In the genomic region with DNA sequence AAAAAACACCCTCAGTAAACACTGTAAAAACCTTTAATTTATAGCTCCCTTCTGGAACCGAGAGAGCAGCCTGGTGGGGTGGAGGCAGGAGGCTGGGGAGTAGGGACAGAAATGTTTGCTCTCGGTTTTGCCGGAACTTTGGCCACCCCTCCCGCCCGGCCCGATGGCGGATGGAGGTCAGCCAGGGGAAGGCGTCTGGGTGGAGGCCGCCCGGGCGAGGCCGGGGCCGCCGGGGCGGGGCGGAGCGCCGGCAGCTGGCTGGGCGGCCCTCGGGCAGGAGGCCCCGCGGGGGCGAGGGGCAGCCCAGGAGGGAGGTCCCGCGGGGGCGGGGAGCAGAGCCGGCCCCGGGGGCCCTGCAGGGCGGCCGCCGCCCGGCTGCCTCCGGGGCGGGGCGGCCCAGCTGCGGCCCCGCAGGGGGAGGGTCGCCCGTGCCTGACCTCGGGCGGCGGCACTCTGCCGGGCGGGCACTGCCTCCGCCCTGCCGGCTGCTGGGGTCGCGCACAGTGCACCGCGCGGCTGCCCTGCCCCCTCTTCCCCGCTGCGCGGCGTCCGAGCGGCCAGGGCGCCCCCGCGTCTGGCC, we compare ENCODE assay signal across 1 cellular context.
TF ChIP-seq lines count a peak whose summit lies in the region.

No MANE protein-coding gene starts in this region.

TF ChIP-seq in HepG2, 621 proteins besides CTCF, POLR2A, EP300 and RAD21 (continued from another document and continues in another):
- TF ChIP-seq, protein P1, sequence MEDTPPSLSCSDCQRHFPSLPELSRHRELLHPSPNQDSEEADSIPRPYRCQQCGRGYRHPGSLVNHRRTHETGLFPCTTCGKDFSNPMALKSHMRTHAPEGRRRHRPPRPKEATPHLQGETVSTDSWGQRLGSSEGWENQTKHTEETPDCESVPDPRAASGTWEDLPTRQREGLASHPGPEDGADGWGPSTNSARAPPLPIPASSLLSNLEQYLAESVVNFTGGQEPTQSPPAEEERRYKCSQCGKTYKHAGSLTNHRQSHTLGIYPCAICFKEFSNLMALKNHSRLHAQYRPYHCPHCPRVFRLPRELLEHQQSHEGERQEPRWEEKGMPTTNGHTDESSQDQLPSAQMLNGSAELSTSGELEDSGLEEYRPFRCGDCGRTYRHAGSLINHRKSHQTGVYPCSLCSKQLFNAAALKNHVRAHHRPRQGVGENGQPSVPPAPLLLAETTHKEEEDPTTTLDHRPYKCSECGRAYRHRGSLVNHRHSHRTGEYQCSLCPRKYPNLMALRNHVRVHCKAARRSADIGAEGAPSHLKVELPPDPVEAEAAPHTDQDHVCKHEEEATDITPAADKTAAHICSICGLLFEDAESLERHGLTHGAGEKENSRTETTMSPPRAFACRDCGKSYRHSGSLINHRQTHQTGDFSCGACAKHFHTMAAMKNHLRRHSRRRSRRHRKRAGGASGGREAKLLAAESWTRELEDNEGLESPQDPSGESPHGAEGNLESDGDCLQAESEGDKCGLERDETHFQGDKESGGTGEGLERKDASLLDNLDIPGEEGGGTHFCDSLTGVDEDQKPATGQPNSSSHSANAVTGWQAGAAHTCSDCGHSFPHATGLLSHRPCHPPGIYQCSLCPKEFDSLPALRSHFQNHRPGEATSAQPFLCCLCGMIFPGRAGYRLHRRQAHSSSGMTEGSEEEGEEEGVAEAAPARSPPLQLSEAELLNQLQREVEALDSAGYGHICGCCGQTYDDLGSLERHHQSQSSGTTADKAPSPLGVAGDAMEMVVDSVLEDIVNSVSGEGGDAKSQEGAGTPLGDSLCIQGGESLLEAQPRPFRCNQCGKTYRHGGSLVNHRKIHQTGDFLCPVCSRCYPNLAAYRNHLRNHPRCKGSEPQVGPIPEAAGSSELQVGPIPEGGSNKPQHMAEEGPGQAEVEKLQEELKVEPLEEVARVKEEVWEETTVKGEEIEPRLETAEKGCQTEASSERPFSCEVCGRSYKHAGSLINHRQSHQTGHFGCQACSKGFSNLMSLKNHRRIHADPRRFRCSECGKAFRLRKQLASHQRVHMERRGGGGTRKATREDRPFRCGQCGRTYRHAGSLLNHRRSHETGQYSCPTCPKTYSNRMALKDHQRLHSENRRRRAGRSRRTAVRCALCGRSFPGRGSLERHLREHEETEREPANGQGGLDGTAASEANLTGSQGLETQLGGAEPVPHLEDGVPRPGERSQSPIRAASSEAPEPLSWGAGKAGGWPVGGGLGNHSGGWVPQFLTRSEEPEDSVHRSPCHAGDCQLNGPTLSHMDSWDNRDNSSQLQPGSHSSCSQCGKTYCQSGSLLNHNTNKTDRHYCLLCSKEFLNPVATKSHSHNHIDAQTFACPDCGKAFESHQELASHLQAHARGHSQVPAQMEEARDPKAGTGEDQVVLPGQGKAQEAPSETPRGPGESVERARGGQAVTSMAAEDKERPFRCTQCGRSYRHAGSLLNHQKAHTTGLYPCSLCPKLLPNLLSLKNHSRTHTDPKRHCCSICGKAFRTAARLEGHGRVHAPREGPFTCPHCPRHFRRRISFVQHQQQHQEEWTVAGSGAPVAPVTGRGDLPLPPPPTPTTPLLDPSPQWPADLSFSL (CRISPR knock-in tag; IDR thresholded peaks at IDR 0.05) = no peak
- TF ChIP-seq PITX1 (CRISPR knock-in tag; IDR thresholded peaks at IDR 0.05) = no peak
- peak; percentile 21; the same call in 1 of the 2 replicates for TF ChIP-seq ZFP82 (CRISPR knock-in tag; IDR thresholded peaks at IDR 0.05; ENCODE audit: borderline replicate concordance)
- TF ChIP-seq, protein P2, sequence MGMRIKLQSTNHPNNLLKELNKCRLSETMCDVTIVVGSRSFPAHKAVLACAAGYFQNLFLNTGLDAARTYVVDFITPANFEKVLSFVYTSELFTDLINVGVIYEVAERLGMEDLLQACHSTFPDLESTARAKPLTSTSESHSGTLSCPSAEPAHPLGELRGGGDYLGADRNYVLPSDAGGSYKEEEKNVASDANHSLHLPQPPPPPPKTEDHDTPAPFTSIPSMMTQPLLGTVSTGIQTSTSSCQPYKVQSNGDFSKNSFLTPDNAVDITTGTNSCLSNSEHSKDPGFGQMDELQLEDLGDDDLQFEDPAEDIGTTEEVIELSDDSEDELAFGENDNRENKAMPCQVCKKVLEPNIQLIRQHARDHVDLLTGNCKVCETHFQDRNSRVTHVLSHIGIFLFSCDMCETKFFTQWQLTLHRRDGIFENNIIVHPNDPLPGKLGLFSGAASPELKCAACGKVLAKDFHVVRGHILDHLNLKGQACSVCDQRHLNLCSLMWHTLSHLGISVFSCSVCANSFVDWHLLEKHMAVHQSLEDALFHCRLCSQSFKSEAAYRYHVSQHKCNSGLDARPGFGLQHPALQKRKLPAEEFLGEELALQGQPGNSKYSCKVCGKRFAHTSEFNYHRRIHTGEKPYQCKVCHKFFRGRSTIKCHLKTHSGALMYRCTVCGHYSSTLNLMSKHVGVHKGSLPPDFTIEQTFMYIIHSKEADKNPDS (CRISPR knock-in tag; IDR thresholded peaks at IDR 0.05) = no peak
- TF ChIP-seq, protein P3, sequence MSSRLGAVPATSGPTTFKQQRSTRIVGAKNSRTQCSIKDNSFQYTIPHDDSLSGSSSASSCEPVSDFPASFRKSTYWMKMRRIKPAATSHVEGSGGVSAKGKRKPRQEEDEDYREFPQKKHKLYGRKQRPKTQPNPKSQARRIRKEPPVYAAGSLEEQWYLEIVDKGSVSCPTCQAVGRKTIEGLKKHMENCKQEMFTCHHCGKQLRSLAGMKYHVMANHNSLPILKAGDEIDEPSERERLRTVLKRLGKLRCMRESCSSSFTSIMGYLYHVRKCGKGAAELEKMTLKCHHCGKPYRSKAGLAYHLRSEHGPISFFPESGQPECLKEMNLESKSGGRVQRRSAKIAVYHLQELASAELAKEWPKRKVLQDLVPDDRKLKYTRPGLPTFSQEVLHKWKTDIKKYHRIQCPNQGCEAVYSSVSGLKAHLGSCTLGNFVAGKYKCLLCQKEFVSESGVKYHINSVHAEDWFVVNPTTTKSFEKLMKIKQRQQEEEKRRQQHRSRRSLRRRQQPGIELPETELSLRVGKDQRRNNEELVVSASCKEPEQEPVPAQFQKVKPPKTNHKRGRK (CRISPR knock-in tag; IDR thresholded peaks at IDR 0.05) = no peak
- TF ChIP-seq IKZF1 (IDR thresholded peaks at IDR 0.05) = no peak
- TF ChIP-seq, protein P4, sequence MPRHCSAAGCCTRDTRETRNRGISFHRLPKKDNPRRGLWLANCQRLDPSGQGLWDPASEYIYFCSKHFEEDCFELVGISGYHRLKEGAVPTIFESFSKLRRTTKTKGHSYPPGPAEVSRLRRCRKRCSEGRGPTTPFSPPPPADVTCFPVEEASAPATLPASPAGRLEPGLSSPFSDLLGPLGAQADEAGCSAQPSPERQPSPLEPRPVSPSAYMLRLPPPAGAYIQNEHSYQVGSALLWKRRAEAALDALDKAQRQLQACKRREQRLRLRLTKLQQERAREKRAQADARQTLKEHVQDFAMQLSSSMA (CRISPR knock-in tag; IDR thresholded peaks at IDR 0.05) = no peak
- TF ChIP-seq SETDB1 (CRISPR knock-in tag; IDR thresholded peaks at IDR 0.05; ENCODE audit: borderline replicate concordance) = no peak
- no peak for TF ChIP-seq ZNF251 (CRISPR knock-in tag; IDR thresholded peaks at IDR 0.05)
- no peak for TF ChIP-seq ZNF234 (CRISPR knock-in tag; conservative IDR thresholded peaks at IDR 0.05)
- TF ChIP-seq, protein P5, sequence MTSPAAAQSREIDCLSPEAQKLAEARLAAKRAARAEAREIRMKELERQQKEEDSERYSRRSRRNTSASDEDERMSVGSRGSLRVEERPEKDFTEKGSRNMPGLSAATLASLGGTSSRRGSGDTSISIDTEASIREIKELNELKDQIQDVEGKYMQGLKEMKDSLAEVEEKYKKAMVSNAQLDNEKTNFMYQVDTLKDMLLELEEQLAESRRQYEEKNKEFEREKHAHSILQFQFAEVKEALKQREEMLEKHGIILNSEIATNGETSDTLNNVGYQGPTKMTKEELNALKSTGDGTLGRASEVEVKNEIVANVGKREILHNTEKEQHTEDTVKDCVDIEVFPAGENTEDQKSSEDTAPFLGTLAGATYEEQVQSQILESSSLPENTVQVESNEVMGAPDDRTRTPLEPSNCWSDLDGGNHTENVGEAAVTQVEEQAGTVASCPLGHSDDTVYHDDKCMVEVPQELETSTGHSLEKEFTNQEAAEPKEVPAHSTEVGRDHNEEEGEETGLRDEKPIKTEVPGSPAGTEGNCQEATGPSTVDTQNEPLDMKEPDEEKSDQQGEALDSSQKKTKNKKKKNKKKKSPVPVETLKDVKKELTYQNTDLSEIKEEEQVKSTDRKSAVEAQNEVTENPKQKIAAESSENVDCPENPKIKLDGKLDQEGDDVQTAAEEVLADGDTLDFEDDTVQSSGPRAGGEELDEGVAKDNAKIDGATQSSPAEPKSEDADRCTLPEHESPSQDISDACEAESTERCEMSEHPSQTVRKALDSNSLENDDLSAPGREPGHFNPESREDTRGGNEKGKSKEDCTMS (CRISPR knock-in tag; conservative IDR thresholded peaks at IDR 0.05) = no peak
- no peak for TF ChIP-seq NBN (conservative IDR thresholded peaks at IDR 0.05)
- no peak for TF ChIP-seq SAFB2 (CRISPR knock-in tag; IDR thresholded peaks at IDR 0.05; ENCODE audit: borderline replicate concordance, low read depth)
- TF ChIP-seq, protein P6, sequence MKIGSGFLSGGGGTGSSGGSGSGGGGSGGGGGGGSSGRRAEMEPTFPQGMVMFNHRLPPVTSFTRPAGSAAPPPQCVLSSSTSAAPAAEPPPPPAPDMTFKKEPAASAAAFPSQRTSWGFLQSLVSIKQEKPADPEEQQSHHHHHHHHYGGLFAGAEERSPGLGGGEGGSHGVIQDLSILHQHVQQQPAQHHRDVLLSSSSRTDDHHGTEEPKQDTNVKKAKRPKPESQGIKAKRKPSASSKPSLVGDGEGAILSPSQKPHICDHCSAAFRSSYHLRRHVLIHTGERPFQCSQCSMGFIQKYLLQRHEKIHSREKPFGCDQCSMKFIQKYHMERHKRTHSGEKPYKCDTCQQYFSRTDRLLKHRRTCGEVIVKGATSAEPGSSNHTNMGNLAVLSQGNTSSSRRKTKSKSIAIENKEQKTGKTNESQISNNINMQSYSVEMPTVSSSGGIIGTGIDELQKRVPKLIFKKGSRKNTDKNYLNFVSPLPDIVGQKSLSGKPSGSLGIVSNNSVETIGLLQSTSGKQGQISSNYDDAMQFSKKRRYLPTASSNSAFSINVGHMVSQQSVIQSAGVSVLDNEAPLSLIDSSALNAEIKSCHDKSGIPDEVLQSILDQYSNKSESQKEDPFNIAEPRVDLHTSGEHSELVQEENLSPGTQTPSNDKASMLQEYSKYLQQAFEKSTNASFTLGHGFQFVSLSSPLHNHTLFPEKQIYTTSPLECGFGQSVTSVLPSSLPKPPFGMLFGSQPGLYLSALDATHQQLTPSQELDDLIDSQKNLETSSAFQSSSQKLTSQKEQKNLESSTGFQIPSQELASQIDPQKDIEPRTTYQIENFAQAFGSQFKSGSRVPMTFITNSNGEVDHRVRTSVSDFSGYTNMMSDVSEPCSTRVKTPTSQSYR (CRISPR knock-in tag; IDR thresholded peaks at IDR 0.05; ENCODE audit: borderline replicate concordance) = peak; percentile 18; the same call in 1 of the 2 replicates
- no peak for TF ChIP-seq JARID2 (CRISPR knock-in tag; IDR thresholded peaks at IDR 0.05; ENCODE audit: insufficient replicate concordance)
- TF ChIP-seq SOX5 (CRISPR knock-in tag; IDR thresholded peaks at IDR 0.05; ENCODE audit: borderline replicate concordance) = no peak
- TF ChIP-seq ZNF782 (CRISPR knock-in tag; IDR thresholded peaks at IDR 0.05; ENCODE audit: borderline replicate concordance) = no peak
- TF ChIP-seq, protein P7, sequence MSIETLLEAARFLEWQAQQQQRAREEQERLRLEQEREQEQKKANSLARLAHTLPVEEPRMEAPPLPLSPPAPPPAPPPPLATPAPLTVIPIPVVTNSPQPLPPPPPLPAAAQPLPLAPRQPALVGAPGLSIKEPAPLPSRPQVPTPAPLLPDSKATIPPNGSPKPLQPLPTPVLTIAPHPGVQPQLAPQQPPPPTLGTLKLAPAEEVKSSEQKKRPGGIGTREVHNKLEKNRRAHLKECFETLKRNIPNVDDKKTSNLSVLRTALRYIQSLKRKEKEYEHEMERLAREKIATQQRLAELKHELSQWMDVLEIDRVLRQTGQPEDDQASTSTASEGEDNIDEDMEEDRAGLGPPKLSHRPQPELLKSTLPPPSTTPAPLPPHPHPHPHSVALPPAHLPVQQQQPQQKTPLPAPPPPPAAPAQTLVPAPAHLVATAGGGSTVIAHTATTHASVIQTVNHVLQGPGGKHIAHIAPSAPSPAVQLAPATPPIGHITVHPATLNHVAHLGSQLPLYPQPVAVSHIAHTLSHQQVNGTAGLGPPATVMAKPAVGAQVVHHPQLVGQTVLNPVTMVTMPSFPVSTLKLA (IDR thresholded peaks at IDR 0.05) = no peak
- no peak for TF ChIP-seq ZNF282 (IDR thresholded peaks at IDR 0.05; ENCODE audit: partially characterized antibody)
- TF ChIP-seq, protein P8, sequence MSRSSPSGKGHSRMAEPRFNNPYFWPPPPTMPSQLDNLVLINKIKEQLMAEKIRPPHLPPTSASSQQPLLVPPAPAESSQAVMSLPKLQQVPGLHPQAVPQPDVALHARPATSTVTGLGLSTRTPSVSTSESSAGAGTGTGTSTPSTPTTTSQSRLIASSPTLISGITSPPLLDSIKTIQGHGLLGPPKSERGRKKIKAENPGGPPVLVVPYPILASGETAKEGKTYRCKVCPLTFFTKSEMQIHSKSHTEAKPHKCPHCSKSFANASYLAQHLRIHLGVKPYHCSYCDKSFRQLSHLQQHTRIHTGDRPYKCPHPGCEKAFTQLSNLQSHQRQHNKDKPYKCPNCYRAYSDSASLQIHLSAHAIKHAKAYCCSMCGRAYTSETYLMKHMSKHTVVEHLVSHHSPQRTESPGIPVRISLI (CRISPR knock-in tag; IDR thresholded peaks at IDR 0.05; ENCODE audit: borderline replicate concordance) = peak; percentile 55; the same call in 1 of the 2 replicates
- no peak for TF ChIP-seq KDM6A (CRISPR knock-in tag; IDR thresholded peaks at IDR 0.05; ENCODE audit: low read depth)
- TF ChIP-seq ZNF263 (CRISPR knock-in tag; IDR thresholded peaks at IDR 0.05) = no peak
- no peak for TF ChIP-seq NAIF1 (CRISPR knock-in tag; IDR thresholded peaks at IDR 0.05; ENCODE audit: borderline replicate concordance)
- TF ChIP-seq JUNB (CRISPR knock-in tag; IDR thresholded peaks at IDR 0.05; ENCODE audit: borderline replicate concordance) = no peak
- no peak for TF ChIP-seq TBL1XR1 (IDR thresholded peaks at IDR 0.05; ENCODE audit: borderline replicate concordance, low read length, partially characterized antibody)
- TF ChIP-seq PAX8 (CRISPR knock-in tag; IDR thresholded peaks at IDR 0.05; ENCODE audit: borderline replicate concordance) = no peak
- TF ChIP-seq HNRNPLL (IDR thresholded peaks at IDR 0.05; ENCODE audit: low read depth, low read length, poor library complexity, severe bottlenecking) = no peak
- no peak for TF ChIP-seq SUZ12 (IDR thresholded peaks at IDR 0.05; ENCODE audit: low read depth, low read length)
- no peak; the same call in 1 of the 2 replicates for TF ChIP-seq TAF1 (CRISPR knock-in tag; IDR thresholded peaks at IDR 0.05)
- no peak for TF ChIP-seq MAFG (CRISPR knock-in tag; IDR thresholded peaks at IDR 0.05)
- no peak for TF ChIP-seq DPF2 (CRISPR knock-in tag; IDR thresholded peaks at IDR 0.05; ENCODE audit: borderline replicate concordance, low read depth)
